Comparison of ENCODE assay signal across 15 cellular contexts in genomic region chr20:21511485-21511849, GRCh38. TPM values are rescaled to one million over a fixed set of nuclear protein-coding genes. Genes with fewer than 3 reads are reported as not detected.
A peak's percentile ranks its signal among the peaks of the same experiment; 100 is the strongest.
DNase-seq lines count a peak whose midpoint lies in the region; ATAC-seq and TF ChIP-seq lines count a peak whose summit lies in the region.
"Had no signal": no experiment of that assay in that cellular context is flagged by ENCODE, and none has a peak within 500 bp of the region (broad histone marks: within the 10 kb centered on the region; RNA-seq: fewer than 3 reads in every experiment).

No MANE protein-coding gene starts in this region.

- H3K4me2 ChIP-seq in neural progenitor cell: no peak overlapping the region

- no peak overlapping the region for H3K9ac ChIP-seq in neural progenitor cell

- H3K4me1 ChIP-seq in HAP-1 (peaks cover 12% of the 10 kb centered on the region), neural progenitor cell (peaks cover 50% of the 10 kb centered on the region)

- H3K79me2 ChIP-seq in neural progenitor cell (ENCODE audit: low read depth): no peaks in the 10 kb centered on the region

- H3K27me3 Mint-ChIP-seq in neural progenitor cell (ENCODE audit: insufficient read depth, low read depth): peaks cover 79% of the 10 kb centered on the region

- H3K27me3 ChIP-seq in HAP-1 (ENCODE audit: low read depth) (no peaks in the 10 kb centered on the region), neural progenitor cell (peaks cover 100% of the 10 kb centered on the region)
- H3K27me3 ChIP-seq: SJSA1 had no signal

- H3K36me3 Mint-ChIP-seq in neural progenitor cell: no peaks in the 10 kb centered on the region

- H3K27ac Mint-ChIP-seq in neural progenitor cell: no peak overlapping the region

- H3K4me3 ChIP-seq in HAP-1 (peak overlapping the region; percentile 61), neural progenitor cell (no peak overlapping the region)

- CTCF ChIA-PET in GM10248 (lab: Yijun Ruan, JAX): interaction anchor here (2.6 to 3.3 kb wide), 2 partner anchors 60 to 276 kb away, joined by 7 to 15 read pairs; no protein-coding TSS in a partner anchor

- peaks cover 98% of the 10 kb centered on the region for H4K20me1 ChIP-seq in neural progenitor cell (ENCODE audit: low read depth)

- no peaks in the 10 kb centered on the region for H3K9me3 ChIP-seq in HAP-1
- H3K9me3 ChIP-seq in neural progenitor cell (ENCODE audit: low read depth): no peaks in the 10 kb centered on the region
- H3K9me3 ChIP-seq: heart right ventricle, SJSA1 had no signal

- no peak overlapping the region for H2AFZ ChIP-seq in neural progenitor cell (replicated peaks)

- intact Hi-C loops in posterior vena cava (cut with DNase I): no loop called here

- peaks cover 25% of the 10 kb centered on the region for H3K4me1 Mint-ChIP-seq in neural progenitor cell

- in situ Hi-C loops in HAP-1 (cut with MboI; ENCODE audit: low sequenced_read_pairs): loop anchor here (5.0 to 25.0 kb wide), 2 partner anchors 61 to 1851 kb away; partner anchors contain the start of genes GZF1 and NXT1
- in situ Hi-C loops in KBM-7 (cut with MboI; ENCODE audit: low pct_unique_long_range_greater_than_20kb, low sequenced_read_pairs): no loop called here

- TF ChIP-seq CTCF in GM10248 (IDR thresholded peaks at IDR 0.05; ENCODE audit: control extremely low read depth, extremely low read depth, low read depth, missing control alignments) (no peak), neural progenitor cell (IDR thresholded peaks at IDR 0.05) (no peak)

- ATAC-seq in HG03025 (IDR thresholded peaks at IDR 0.05; ENCODE audit: low FRiP score, unreplicated experiment): no peak
- ATAC-seq: heart right ventricle, left cardiac atrium had no signal

- H3K36me3 ChIP-seq in HAP-1 (replicated peaks) (peaks cover 11% of the 10 kb centered on the region), neural progenitor cell (no peaks in the 10 kb centered on the region)
- H3K36me3 ChIP-seq: cardiac muscle cell, heart right ventricle had no signal

- POLR2A ChIA-PET in GM10248 (lab: Yijun Ruan, JAX): no interaction called here

- H3K27ac ChIP-seq in cingulate gyrus (ENCODE audit: low read depth, low read length): peak overlapping the region; percentile 47
- H3K27ac ChIP-seq in neural progenitor cell: no peak overlapping the region
- H3K27ac ChIP-seq: cardiac muscle cell, heart right ventricle, SJSA1 had no signal

- H3K4me3 Mint-ChIP-seq in neural progenitor cell: no peak overlapping the region

- no peaks in the 10 kb centered on the region for H3K9me3 Mint-ChIP-seq in neural progenitor cell

- DNase-seq in GM10248 (ENCODE audit: extremely low spot score) (peak; percentile 15), HAP-1 (ENCODE audit: low spot score in 2 of 2) (no peak), neural progenitor cell (ENCODE audit: low spot score) (peak; percentile 47), posterior vena cava (ENCODE audit: low spot score) (no peak), KBM-7 (no peak), NCI-H1436 (lab: John Stamatoyannopoulos, UW) (no peak)
- DNase-seq: activated CD4-positive, CD25-positive, alpha-beta regulatory T cell; heart right ventricle; left cardiac atrium; MV-4-11 had no signal

- H3F3A ChIP-seq in neural progenitor cell (ENCODE audit: low read depth): peaks cover 48% of the 10 kb centered on the region

RNA-seq across cellular contexts. Expression of gene NKX2-2, which starts 2.4 kb away (rescaled TPM):
- total RNA-seq in neural progenitor cell (ENCODE audit: low replicate concordance) (not detected in 2 replicates), posterior vena cava (under 1 TPM; 0.23 to 0.33 TPM)
- total RNA-seq: cardiac muscle cell, heart right ventricle, left cardiac atrium, skeletal muscle tissue had no signal

Comparison
In these comparisons a context has a peak if more than half of its experiments do, and no peak if none do; other contexts are left out.
1. DNase-seq: peak in GM10248 (single experiment) and neural progenitor cell (single experiment); none in HAP-1 (0 of 2), posterior vena cava (single experiment), KBM-7 (single experiment) and NCI-H1436 (single experiment).